8 cellular contexts compared by ENCODE assay signal in the genomic region with DNA sequence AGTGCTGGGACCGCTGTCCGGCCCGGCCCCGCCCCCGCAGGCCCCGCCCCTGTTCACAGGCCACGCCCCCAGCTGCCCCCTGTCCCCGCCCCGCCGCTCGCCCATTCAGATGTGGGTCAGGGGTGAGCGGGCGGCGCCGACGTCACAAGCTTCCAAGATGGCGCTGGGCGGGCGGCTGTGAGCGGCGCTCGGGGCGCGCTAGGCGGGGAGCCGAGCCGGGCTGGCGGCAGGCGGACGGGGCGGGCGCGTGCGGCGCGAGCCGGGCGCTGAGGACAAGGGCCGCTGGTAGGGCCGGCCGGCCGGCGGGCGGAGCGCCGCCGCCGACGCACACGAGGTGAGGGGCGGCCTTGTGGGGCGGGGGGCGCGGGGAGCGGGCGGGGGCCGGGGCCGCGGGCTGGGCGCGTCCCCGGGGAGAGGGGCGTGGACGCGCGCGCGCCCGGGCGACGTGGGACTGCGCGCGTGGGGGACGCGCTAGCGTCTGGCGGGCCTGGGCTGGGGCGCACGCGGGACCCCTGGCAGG. TPM values are rescaled to one million over a fixed set of nuclear protein-coding genes. Genes with fewer than 3 reads are reported as not detected.
DNase-seq lines count a peak whose midpoint lies in the region; ATAC-seq, FAIRE-seq and TF ChIP-seq lines count a peak whose summit lies in the region.
"Not testable (repeated sequence)": the region's sequence is repeated elsewhere in the genome, so short reads cannot be mapped to it uniquely, and the experiment has no call there.

HIC2 (plus strand) TSS at position 145 of the 520 bp plus-strand sequence. CDS start 25,461 bp downstream, outside the sequence.

- not testable (repeated sequence) for H3K9me3 ChIP-seq in A673 (ENCODE audit: low read depth, low read length, poor library complexity, severe bottlenecking); hepatocyte (ENCODE audit: low read depth); pancreas

- not testable (repeated sequence) for H3K36me3 ChIP-seq in A673 (ENCODE audit: insufficient read depth, low read length, poor library complexity, severe bottlenecking); hepatocyte (replicated peaks; ENCODE audit: insufficient read depth, low read depth); pancreas

- not testable (repeated sequence) for H3K27ac ChIP-seq in A673 (ENCODE audit: low read depth, low read length, poor library complexity, severe bottlenecking); pancreas
- H3K27ac ChIP-seq in hepatocyte = peak within 1 kb of the TSS; percentile 74

- not testable (repeated sequence) for FAIRE-seq in pancreas (lab: Jason Lieb, UNC)

- not testable (repeated sequence) for BruUV-seq in A673 (replicated peaks; lab: Mats Ljungman, UMichigan)

- not testable (repeated sequence) for H3K27me3 ChIP-seq in A673 (replicated peaks; ENCODE audit: insufficient read depth, low read depth, low read length, poor library complexity); hepatocyte; pancreas

- H2AFZ ChIP-seq in hepatocyte = not testable (repeated sequence)

- H3K4me3 ChIP-seq in A673 (ENCODE audit: low read depth, low read length, poor library complexity, severe bottlenecking) (peak within 1 kb of the TSS; percentile 43), pancreas (peak within 1 kb of the TSS in 2 of 4 donors; percentile 40 to 44)
- not testable (repeated sequence) for H3K4me3 ChIP-seq in hepatocyte

- intact Hi-C loops in A673 (cut with micrococcal nuclease; ENCODE audit: unreplicated experiment); pancreas (cut with DNase I): not testable (repeated sequence)

- DNase-seq in A673 (ENCODE audit: low spot score); central memory CD8-positive, alpha-beta T cell (ENCODE audit: low spot score in 2 of 2); hepatocyte (ENCODE audit: low spot score): not testable (repeated sequence)
- peak; percentile 55 for DNase-seq in activated CD4-positive, CD25-positive, alpha-beta regulatory T cell treated with anti-CD3 and anti-CD28 coated beads, Interleukin-2, amount 50 U/mL, for 72 hours
- peak in 1 of 6 donors; percentile 24 for DNase-seq in pancreas

- H3K27me3 Mint-ChIP-seq in central memory CD8-positive, alpha-beta T cell = not testable (repeated sequence)

- H3K4me1 Mint-ChIP-seq in central memory CD8-positive, alpha-beta T cell = not testable (repeated sequence)

- not testable (repeated sequence) for H3K9me2 ChIP-seq in hepatocyte (replicated peaks; ENCODE audit: insufficient read depth)

- H3K9me3 Mint-ChIP-seq in central memory CD8-positive, alpha-beta T cell = not testable (repeated sequence)

- H3K36me3 Mint-ChIP-seq in central memory CD8-positive, alpha-beta T cell (ENCODE audit: insufficient read depth) = not testable (repeated sequence)

- TF ChIP-seq CTCF in A673 (conservative IDR thresholded peaks at IDR 0.05; ENCODE audit: low read depth, low read length); hepatocyte (IDR thresholded peaks at IDR 0.05; ENCODE audit: poor library complexity); pancreas (IDR thresholded peaks at IDR 0.05): not testable (repeated sequence)

- POLR2A ChIA-PET in A673 (lab: Charles Lee; ENCODE audit: low non-redundant PET) = not testable (repeated sequence)

- ATAC-seq in GM19025 (IDR thresholded peaks at IDR 0.05; ENCODE audit: low read depth, unreplicated experiment) = peak; percentile 72
- peak; percentile 72 for ATAC-seq in HG02571 (IDR thresholded peaks at IDR 0.05; ENCODE audit: unreplicated experiment)
- ATAC-seq in HG03520 (IDR thresholded peaks at IDR 0.05; ENCODE audit: unreplicated experiment) = peak; percentile 72
- ATAC-seq in central memory CD8-positive, alpha-beta T cell (replicated peaks; ENCODE audit: extremely low read depth, poor library complexity, severe bottlenecking) = peak; percentile 92
- ATAC-seq in pancreas = peak; percentile 89 to 96 (median 93)

- H3K4me2 ChIP-seq in hepatocyte = peak within 1 kb of the TSS; percentile 72

- not testable (repeated sequence) for H3K4me1 ChIP-seq in A673 (ENCODE audit: insufficient read depth, low read length, poor library complexity, severe bottlenecking); hepatocyte (ENCODE audit: insufficient read depth); pancreas

- H3K4me3 Mint-ChIP-seq in central memory CD8-positive, alpha-beta T cell = peak within 1 kb of the TSS; percentile 41

- CTCF ChIA-PET in A673 (lab: Charles Lee) = not testable (repeated sequence)

- not testable (repeated sequence) for H3K27ac Mint-ChIP-seq in central memory CD8-positive, alpha-beta T cell (ENCODE audit: low read depth)

- not testable (repeated sequence) for H4K20me1 ChIP-seq in hepatocyte (ENCODE audit: insufficient read depth, poor library complexity, severe bottlenecking)

- under 1% methylated on average over 24 of the region's 81 CpGs for WGBS in hepatocyte (ENCODE audit: low lambda C conversion rate, missing lambda C conversion rate)
- 1 to 7% methylated on average over 5 to 39 of the region's 81 CpGs for WGBS in pancreas, 2 donors

- H3K79me2 ChIP-seq in hepatocyte = not testable (repeated sequence)

RNA-seq across cellular contexts. Expression of gene HIC2, which starts in this region (rescaled TPM):
- total RNA-seq in A673 (2021) (11.3 and 13.1 TPM in 2 replicates), hepatocyte (16.9 and 21.2 TPM in 2 replicates), pancreas (1 to 10 TPM; 1.8 to 2.7 (median 2.2) TPM)
- polyA plus RNA-seq in hepatocyte (9.4 and 11.4 TPM in 2 replicates), pancreas (1 to 10 TPM; 1.5 to 1.9 TPM)
